ENCODE assay signal across 23 cellular contexts in the genomic region with DNA sequence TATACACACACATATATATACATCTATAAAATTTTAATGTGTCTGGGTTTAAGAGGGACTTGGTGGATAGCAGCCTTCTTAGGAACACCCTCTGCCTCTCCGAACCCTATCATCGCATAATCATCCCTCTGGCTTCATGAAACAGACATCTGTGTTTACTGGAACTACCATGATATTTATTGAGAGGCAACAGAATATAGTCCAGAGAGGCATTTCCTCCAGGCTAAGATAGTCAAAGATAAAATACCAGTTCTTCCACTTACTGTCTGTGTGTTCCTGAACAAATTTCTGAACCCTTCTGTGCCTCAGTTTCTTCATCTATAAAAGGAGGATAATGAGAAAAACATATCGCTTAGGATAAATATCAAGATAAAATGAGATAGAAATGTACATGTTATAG.
"Had no signal": no experiment of that assay in that cellular context is flagged by ENCODE, and none has a peak within 500 bp of the region (broad histone marks: within the 10 kb centered on the region; RNA-seq: fewer than 3 reads in every experiment).

No MANE protein-coding gene starts in this region.

- H3K4me2 ChIP-seq: PC-9 had no signal

- H3K27ac ChIP-seq: PC-9, RWPE1, SJCRH30, SK-N-MC had no signal

- ATAC-seq: K562, Panc1, Right ventricle myocardium inferior, T-cell had no signal

- H3K36me3 ChIP-seq: SJCRH30 had no signal

- H3K27me3 ChIP-seq: SJCRH30 had no signal

- H3K4me1 ChIP-seq: SJCRH30 had no signal

- H2AFZ ChIP-seq: PC-9 had no signal

- H3K9me3 ChIP-seq: SJCRH30 had no signal

- H3K4me3 ChIP-seq: K562, PC-9, SJCRH30, SK-N-MC had no signal

- DNase-seq: Kasumi-1, KG1, MM.1S, MV-4-11, NCI-H1105, NCI-H1694, NCI-H1930, NCI-H2107, NCI-H2171, NCI-H226, NCI-H446 treated with DMSO at 0.1 percent for 48 hours, NCI-H510A, NCI-H774, PC-9, SHP77, SIG-M5, SJCRH30, T-cell had no signal
